ENCODE assay signal across 19 cellular contexts in the genomic region with DNA sequence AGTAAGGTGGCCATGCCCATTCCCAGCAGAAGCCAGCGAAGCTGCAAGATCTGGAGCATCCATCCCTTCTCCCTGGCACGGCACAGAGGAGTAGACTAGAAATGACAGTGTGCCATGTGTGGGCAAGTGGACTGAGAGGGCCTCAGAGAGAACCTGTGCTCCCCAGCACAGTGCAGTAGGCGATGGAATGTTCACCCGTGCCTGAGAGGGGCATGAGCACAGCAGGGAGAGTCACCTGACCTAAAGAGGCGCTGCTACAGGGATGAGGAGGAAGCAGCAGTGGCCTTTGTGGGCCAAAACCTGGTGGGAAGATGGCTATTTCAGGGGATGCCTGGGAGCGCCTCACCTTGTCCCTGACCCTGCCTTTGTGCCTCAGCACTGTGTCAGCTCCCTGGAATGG.
"Had no signal": no experiment of that assay in that cellular context is flagged by ENCODE, and none has a peak within 500 bp of the region (broad histone marks: within the 10 kb centered on the region; RNA-seq: fewer than 3 reads in every experiment).

No MANE protein-coding gene starts in this region.

- H3K4me3 ChIP-seq: esophagus muscularis mucosa, hepatocyte, lower lobe of right lung, transverse colon had no signal

- H3K9me3 ChIP-seq: esophagus muscularis mucosa, lower lobe of right lung, neutrophil, transverse colon had no signal

- H3K36me3 ChIP-seq: esophagus muscularis mucosa, lower lobe of right lung, neutrophil, transverse colon had no signal

- H3K79me2 ChIP-seq: hepatocyte had no signal

- H3K4me3 Mint-ChIP-seq: activated B cell treated with CpG ODN at 0.5 μM for 24 hours; activated CD8-positive, alpha-beta T cell treated with anti-CD3 and anti-CD28 coated beads for 36 hours; activated naive CD8-positive, alpha-beta T cell; activated T-cell treated with anti-CD3 and anti-CD28 coated beads, Interleukin-2, amount 50 U/mL, for 72 hours had no signal

- H3K4me2 ChIP-seq: hepatocyte had no signal

- H3K27ac Mint-ChIP-seq: activated B cell treated with CpG ODN at 0.5 μM for 24 hours; activated CD8-positive, alpha-beta T cell treated with anti-CD3 and anti-CD28 coated beads for 36 hours; activated naive CD8-positive, alpha-beta T cell; activated T-cell treated with anti-CD3 and anti-CD28 coated beads, Interleukin-2, amount 50 U/mL, for 72 hours; naive B cell had no signal

- H2AFZ ChIP-seq: hepatocyte had no signal

- H3K4me1 ChIP-seq: esophagus muscularis mucosa, lower lobe of right lung had no signal

- H3K36me3 Mint-ChIP-seq: activated naive CD8-positive, alpha-beta T cell; naive B cell had no signal

- H3K4me1 Mint-ChIP-seq: activated B cell treated with CpG ODN at 0.5 μM for 24 hours, naive B cell had no signal

- H3K27ac ChIP-seq: esophagus muscularis mucosa, hepatocyte, lower lobe of right lung, neutrophil had no signal

- FAIRE-seq: colon, TTC549 had no signal

- ATAC-seq: activated CD8-positive, alpha-beta T cell treated with anti-CD3 and anti-CD28 coated beads for 36 hours had no signal

- DNase-seq: activated B cell treated with CpG ODN at 0.5 μM for 24 hours; activated CD4-positive, alpha-beta T cell treated with anti-CD3 and anti-CD28 coated beads for 48 hours; activated CD8-positive, alpha-beta memory T cell treated with anti-CD3 and anti-CD28 coated beads, Interleukin-2, amount 50 U/mL, for 4 hours; activated CD8-positive, alpha-beta T cell treated with anti-CD3 and anti-CD28 coated beads for 36 hours; activated gamma-delta T cell; activated T-cell treated with anti-CD3 and anti-CD28 coated beads, Interleukin-2, amount 50 U/mL, for 72 hours; amniotic stem cell; lower lobe of right lung; naive B cell; stimulated activated CD4-positive, alpha-beta T cell treated with anti-CD3 and anti-CD28 coated beads, Interleukin-2, amount 100 ng/mL, for 48 hours; stimulated activated naive CD4-positive, alpha-beta T cell; SW 1271; transverse colon had no signal

- H3K27me3 ChIP-seq: esophagus muscularis mucosa, hepatocyte, neutrophil, transverse colon had no signal

- H3K27me3 Mint-ChIP-seq: activated B cell treated with CpG ODN at 0.5 μM for 24 hours; activated CD8-positive, alpha-beta T cell treated with anti-CD3 and anti-CD28 coated beads for 36 hours; activated naive CD8-positive, alpha-beta T cell had no signal

- H3K9me3 Mint-ChIP-seq: activated B cell treated with CpG ODN at 0.5 μM for 24 hours; activated CD8-positive, alpha-beta T cell treated with anti-CD3 and anti-CD28 coated beads for 36 hours; activated T-cell treated with anti-CD3 and anti-CD28 coated beads, Interleukin-2, amount 50 U/mL, for 72 hours; naive B cell had no signal
